Comparison of ENCODE assay signal across 1 cellular context in the genomic region with DNA sequence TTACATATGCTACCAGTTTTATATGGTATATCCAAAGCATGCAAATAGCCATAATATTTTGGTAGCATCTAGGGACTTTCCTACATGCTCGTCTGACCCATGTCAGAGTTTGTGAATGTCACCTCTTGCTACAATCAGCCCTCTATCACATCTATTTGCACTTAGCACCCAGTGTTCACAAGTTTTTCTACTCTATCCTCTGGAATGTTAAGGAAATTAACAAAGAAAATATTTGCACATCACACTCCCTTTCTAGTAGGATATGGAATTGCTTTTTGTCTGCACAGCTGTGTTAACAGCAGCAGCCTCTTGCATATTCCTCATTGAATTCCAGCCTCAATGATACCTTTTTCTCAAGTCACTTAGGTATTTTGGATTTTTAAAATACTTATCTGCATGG.
TF ChIP-seq lines count a peak whose summit lies in the region.

No MANE protein-coding gene starts in this region.

TF ChIP-seq in HCT116, 20 proteins besides CTCF, POLR2A, EP300 and RAD21 (continued from another document):
- TF ChIP-seq, protein P1, sequence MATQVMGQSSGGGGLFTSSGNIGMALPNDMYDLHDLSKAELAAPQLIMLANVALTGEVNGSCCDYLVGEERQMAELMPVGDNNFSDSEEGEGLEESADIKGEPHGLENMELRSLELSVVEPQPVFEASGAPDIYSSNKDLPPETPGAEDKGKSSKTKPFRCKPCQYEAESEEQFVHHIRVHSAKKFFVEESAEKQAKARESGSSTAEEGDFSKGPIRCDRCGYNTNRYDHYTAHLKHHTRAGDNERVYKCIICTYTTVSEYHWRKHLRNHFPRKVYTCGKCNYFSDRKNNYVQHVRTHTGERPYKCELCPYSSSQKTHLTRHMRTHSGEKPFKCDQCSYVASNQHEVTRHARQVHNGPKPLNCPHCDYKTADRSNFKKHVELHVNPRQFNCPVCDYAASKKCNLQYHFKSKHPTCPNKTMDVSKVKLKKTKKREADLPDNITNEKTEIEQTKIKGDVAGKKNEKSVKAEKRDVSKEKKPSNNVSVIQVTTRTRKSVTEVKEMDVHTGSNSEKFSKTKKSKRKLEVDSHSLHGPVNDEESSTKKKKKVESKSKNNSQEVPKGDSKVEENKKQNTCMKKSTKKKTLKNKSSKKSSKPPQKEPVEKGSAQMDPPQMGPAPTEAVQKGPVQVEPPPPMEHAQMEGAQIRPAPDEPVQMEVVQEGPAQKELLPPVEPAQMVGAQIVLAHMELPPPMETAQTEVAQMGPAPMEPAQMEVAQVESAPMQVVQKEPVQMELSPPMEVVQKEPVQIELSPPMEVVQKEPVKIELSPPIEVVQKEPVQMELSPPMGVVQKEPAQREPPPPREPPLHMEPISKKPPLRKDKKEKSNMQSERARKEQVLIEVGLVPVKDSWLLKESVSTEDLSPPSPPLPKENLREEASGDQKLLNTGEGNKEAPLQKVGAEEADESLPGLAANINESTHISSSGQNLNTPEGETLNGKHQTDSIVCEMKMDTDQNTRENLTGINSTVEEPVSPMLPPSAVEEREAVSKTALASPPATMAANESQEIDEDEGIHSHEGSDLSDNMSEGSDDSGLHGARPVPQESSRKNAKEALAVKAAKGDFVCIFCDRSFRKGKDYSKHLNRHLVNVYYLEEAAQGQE (IDR thresholded peaks at IDR 0.05; ENCODE audit: low read depth) = no peak
- TF ChIP-seq JUND (IDR thresholded peaks at IDR 0.05) (no peak), CBX3 (IDR thresholded peaks at IDR 0.05; ENCODE audit: low read depth) (no peak), SRF (IDR thresholded peaks at IDR 0.05; ENCODE audit: low read depth) (no peak), SP1 (IDR thresholded peaks at IDR 0.05; ENCODE audit: low read depth) (no peak), EGR1 (IDR thresholded peaks at IDR 0.05; ENCODE audit: low read depth) (no peak), CEBPB (IDR thresholded peaks at IDR 0.05; ENCODE audit: low read depth) (no peak), EZH2phosphoT487 (IDR thresholded peaks at IDR 0.05; ENCODE audit: borderline replicate concordance) (no peak)
- TF ChIP-seq, protein P2, sequence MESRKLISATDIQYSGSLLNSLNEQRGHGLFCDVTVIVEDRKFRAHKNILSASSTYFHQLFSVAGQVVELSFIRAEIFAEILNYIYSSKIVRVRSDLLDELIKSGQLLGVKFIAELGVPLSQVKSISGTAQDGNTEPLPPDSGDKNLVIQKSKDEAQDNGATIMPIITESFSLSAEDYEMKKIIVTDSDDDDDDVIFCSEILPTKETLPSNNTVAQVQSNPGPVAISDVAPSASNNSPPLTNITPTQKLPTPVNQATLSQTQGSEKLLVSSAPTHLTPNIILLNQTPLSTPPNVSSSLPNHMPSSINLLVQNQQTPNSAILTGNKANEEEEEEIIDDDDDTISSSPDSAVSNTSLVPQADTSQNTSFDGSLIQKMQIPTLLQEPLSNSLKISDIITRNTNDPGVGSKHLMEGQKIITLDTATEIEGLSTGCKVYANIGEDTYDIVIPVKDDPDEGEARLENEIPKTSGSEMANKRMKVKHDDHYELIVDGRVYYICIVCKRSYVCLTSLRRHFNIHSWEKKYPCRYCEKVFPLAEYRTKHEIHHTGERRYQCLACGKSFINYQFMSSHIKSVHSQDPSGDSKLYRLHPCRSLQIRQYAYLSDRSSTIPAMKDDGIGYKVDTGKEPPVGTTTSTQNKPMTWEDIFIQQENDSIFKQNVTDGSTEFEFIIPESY (IDR thresholded peaks at IDR 0.05; ENCODE audit: extremely low read depth, insufficient replicate concordance, low read length) = no peak
